In the genomic region with DNA sequence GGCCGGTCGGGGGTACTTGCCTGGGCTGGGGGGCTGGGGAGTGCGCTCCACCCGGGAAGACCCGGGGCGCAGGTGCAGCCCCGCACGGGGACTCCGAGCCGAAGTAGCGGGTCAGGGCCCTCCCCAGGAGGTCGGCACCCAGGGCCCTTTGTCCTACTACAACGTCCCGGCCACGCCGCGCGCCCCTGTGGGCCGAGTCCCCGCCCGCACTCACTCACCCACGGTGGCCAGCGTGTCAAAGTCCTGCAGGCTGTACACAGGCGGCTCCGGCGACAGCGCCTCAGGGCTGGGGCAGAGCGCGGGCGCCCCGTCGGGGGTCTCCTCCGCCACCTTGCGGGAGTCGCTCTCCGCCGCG, we compare ENCODE assay signal across 8 cellular contexts. TPM values are rescaled to one million over a fixed set of nuclear protein-coding genes. Genes with fewer than 3 reads are reported as not detected.
DNase-seq lines count a peak whose midpoint lies in the region; ATAC-seq and TF ChIP-seq lines count a peak whose summit lies in the region.

No MANE protein-coding gene starts in this region.

- peak overlapping the region; percentile 58 for H2BK12ac ChIP-seq in trophoblast cell (ENCODE audit: low read length)

- no CpG with 5 or more reads among the region's 38 CpGs for WGBS in esophagus squamous epithelium, 2 donors
- no CpG with 5 or more reads among the region's 38 CpGs for WGBS in trophoblast cell (ENCODE audit: extremely low coverage, insufficient coverage, insufficient read length)

- H3K36me3 ChIP-seq in SJCRH30 (peaks cover 5% of the 10 kb centered on the region; the same call in 1 of the 2 replicates), esophagus squamous epithelium (no peaks in the 10 kb centered on the region), trophoblast cell (ENCODE audit: control insufficient read depth in 1 of 2, insufficient read depth in 2 of 2, low read length in 2 of 2) (no peaks in the 10 kb centered on the region)

- no peak for TF ChIP-seq POLR2A in esophagus squamous epithelium (IDR thresholded peaks at IDR 0.05)

- peak overlapping the region; percentile 75 for H4K12ac ChIP-seq in trophoblast cell (ENCODE audit: low read depth, low read length)

- H3K9me3 ChIP-seq in SJCRH30 (replicated peaks) = no peaks in the 10 kb centered on the region
- no peaks in the 10 kb centered on the region for H3K9me3 ChIP-seq in esophagus squamous epithelium
- no peaks in the 10 kb centered on the region for H3K9me3 ChIP-seq in trophoblast cell (ENCODE audit: insufficient read depth, low read depth, low read length)

- peak overlapping the region; percentile 61 for H3K9ac ChIP-seq in trophoblast cell (ENCODE audit: low read length)

- H3K4me1 ChIP-seq in SJCRH30 (no peaks in the 10 kb centered on the region), esophagus squamous epithelium (peaks cover 0 to 31% (median 13%) of the 10 kb centered on the region in 3 donors), trophoblast cell (ENCODE audit: control insufficient read depth in 1 of 2, insufficient read depth in 2 of 2, low read length in 2 of 2) (peaks cover 2 to 8% of the 10 kb centered on the region in 2 experiments)

- peak overlapping the region; percentile 56 for H2BK5ac ChIP-seq in trophoblast cell (ENCODE audit: low read depth, low read length, poor library complexity)

- no peak overlapping the region for H3K23ac ChIP-seq in trophoblast cell (ENCODE audit: low read length)

- peak overlapping the region; percentile 58 for H3K27ac ChIP-seq in SJCRH30
- peak overlapping the region; percentile 89 to 92 (median 91) for H3K27ac ChIP-seq in esophagus squamous epithelium
- no peak overlapping the region for H3K27ac ChIP-seq in trophoblast cell (ENCODE audit: low read depth, low read length)

- H4K8ac ChIP-seq in trophoblast cell (ENCODE audit: low read depth, low read length) = peak overlapping the region; percentile 88

- peaks cover 15% of the 10 kb centered on the region for H3K79me2 ChIP-seq in trophoblast cell (ENCODE audit: control insufficient read depth, insufficient read depth, low read length, poor library complexity)

- peak overlapping the region; percentile 51 for H3K4me2 ChIP-seq in trophoblast cell (ENCODE audit: low read length)

- H2BK120ac ChIP-seq in trophoblast cell (ENCODE audit: insufficient read depth, low read length, poor library complexity) = peak overlapping the region; percentile 46

- peak overlapping the region; percentile 61 for H4K91ac ChIP-seq in trophoblast cell (ENCODE audit: low read depth, low read length)

- ATAC-seq in GM18868 (IDR thresholded peaks at IDR 0.05; ENCODE audit: unreplicated experiment) (peak; percentile 18), HG02610 (IDR thresholded peaks at IDR 0.05; ENCODE audit: unreplicated experiment) (peak; percentile 12)

- no peaks in the 10 kb centered on the region for H3K27me3 ChIP-seq in SJCRH30
- H3K27me3 ChIP-seq in esophagus squamous epithelium = no peaks in the 10 kb centered on the region
- H3K27me3 ChIP-seq in trophoblast cell (ENCODE audit: insufficient read depth, low read length) = no peaks in the 10 kb centered on the region

- DNase-seq in SJCRH30 (no peak), esophagus squamous epithelium (lab: John Stamatoyannopoulos, UW) (no peak), trophoblast cell (peak in 1 of 2 donors; percentile 2), AG08396 (ENCODE audit: low spot score) (no peak), NCI-H524 treated with DMSO at 0.1 percent for 48 hours (lab: John Stamatoyannopoulos, UW) (no peak)
- no peak for DNase-seq in stimulated activated CD4-positive, alpha-beta T cell treated with anti-CD3 and anti-CD28 coated beads, Interleukin-4, amount 100 ng/mL, for 24 hours

- TF ChIP-seq CTCF in esophagus squamous epithelium (IDR thresholded peaks at IDR 0.05) = no peak

- intact Hi-C loops in esophagus squamous epithelium (cut with DNase I) = no loop called here

- H3K14ac ChIP-seq in trophoblast cell (ENCODE audit: low read length) = peak overlapping the region; percentile 77

- peak overlapping the region; percentile 81 for H3K4ac ChIP-seq in trophoblast cell (ENCODE audit: low read depth, low read length)

- H3K18ac ChIP-seq in trophoblast cell (ENCODE audit: low read length) = peak overlapping the region; percentile 64

- peak overlapping the region; percentile 74 for H2AK5ac ChIP-seq in trophoblast cell (ENCODE audit: low read length)

- H2AFZ ChIP-seq in trophoblast cell (ENCODE audit: insufficient read depth, low read length, poor library complexity) = peak overlapping the region; percentile 78

- peaks cover 13% of the 10 kb centered on the region for H3K79me1 ChIP-seq in trophoblast cell (ENCODE audit: low read length)

- peak overlapping the region; percentile 86 for H3K4me3 ChIP-seq in SJCRH30
- peak overlapping the region; percentile 69 to 95 (median 80) for H3K4me3 ChIP-seq in esophagus squamous epithelium
- H3K4me3 ChIP-seq in trophoblast cell (ENCODE audit: low read depth, low read length) = peak overlapping the region; percentile 80

RNA-seq across cellular contexts. Expression of a gene that starts 0.6 kb away (rescaled TPM):
- total RNA-seq in SJCRH30 (2014; rRNA removed; shearing (Covaris generic)) = 56.6 and 57.4 TPM in 2 replicates
- 10 to 100 TPM; 27.8 to 56.0 (median 34.5) TPM for total RNA-seq in esophagus squamous epithelium
- 12.6 and 13.3 TPM in 2 replicates for polyA plus RNA-seq in trophoblast cell (2013)
